Comparison of ENCODE assay signal across 9 cellular contexts in genomic region chr11:35305670-35306382, GRCh38.
DNase-seq lines count a peak whose midpoint lies in the region; ATAC-seq and TF ChIP-seq lines count a peak whose summit lies in the region.
"Had no signal": no experiment of that assay in that cellular context is flagged by ENCODE, and none has a peak within 500 bp of the region (broad histone marks: within the 10 kb centered on the region; RNA-seq: fewer than 3 reads in every experiment).

No MANE protein-coding gene starts in this region.

- TF ChIP-seq CTCF in AG04449 (IDR thresholded peaks at IDR 0.05; ENCODE audit: insufficient read depth, low read length, missing control alignments) (peak; percentile 60), GM10266 (IDR thresholded peaks at IDR 0.05; ENCODE audit: control insufficient read depth, insufficient read depth, low read depth, missing control alignments) (peak; percentile 78), WERI-Rb-1 (IDR thresholded peaks at IDR 0.05; ENCODE audit: low read depth, low read length) (peak; percentile 56; the same call in 1 of the 2 replicates), dorsolateral prefrontal cortex (IDR thresholded peaks at IDR 0.05 in 54 of 56, conservative IDR thresholded peaks at IDR 0.05 in 2 of 56; ENCODE audit: low read depth in 1 of 56, partially characterized antibody in 56 of 56) (peak in 44 of 56 donors; percentile 6 to 53 (median 34)), natural killer cell (IDR thresholded peaks at IDR 0.05) (peak; percentile 29)

- peaks cover 5 to 6% of the 10 kb centered on the region in 2 donors for H3K4me1 Mint-ChIP-seq in natural killer cell

- no peak overlapping the region for H3K27ac ChIP-seq in WERI-Rb-1
- H3K27ac ChIP-seq in dorsolateral prefrontal cortex, result peak overlapping the region in 38 of 59 donors; percentile 5 to 87 (median 55)
- H3K27ac ChIP-seq: HL-60 had no signal

- DNase-seq in AG04449 (ENCODE audit: low read depth, low spot score), result no peak
- DNase-seq in GM10266 (ENCODE audit: extremely low spot score), result peak; percentile 55
- DNase-seq in Jurkat, Clone E6-1 (ENCODE audit: low read depth, low spot score), result peak; percentile 14
- peak; percentile 16 for DNase-seq in WERI-Rb-1
- DNase-seq in dorsolateral prefrontal cortex, result no peak
- DNase-seq in natural killer cell, result no peak

- H3K4me3 ChIP-seq in AG04449 (ENCODE audit: low read depth, low read length) (no peak overlapping the region), WERI-Rb-1 (ENCODE audit: low read depth, low read length) (no peak overlapping the region), dorsolateral prefrontal cortex (no peak overlapping the region)
- no peak overlapping the region for H3K4me3 ChIP-seq in Jurkat, Clone E6-1 (ENCODE audit: low read length)

- H3K9me3 ChIP-seq in WERI-Rb-1 (ENCODE audit: severe bottlenecking), result no peaks in the 10 kb centered on the region

- H3K27me3 ChIP-seq in WERI-Rb-1 (ENCODE audit: insufficient read depth, low read depth, severe bottlenecking), result no peaks in the 10 kb centered on the region
- H3K27me3 ChIP-seq in dorsolateral prefrontal cortex, result no peaks in the 10 kb centered on the region

- POLR2A ChIA-PET in AG04449 (lab: Yijun Ruan, JAX), result no interaction called here

- ATAC-seq in natural killer cell, result peak; percentile 36 to 70 (median 63)
- no peak for ATAC-seq in HG02571 (IDR thresholded peaks at IDR 0.05; ENCODE audit: unreplicated experiment)
- no peak for ATAC-seq in HG02970 (IDR thresholded peaks at IDR 0.05; ENCODE audit: low FRiP score, unreplicated experiment)

- peaks cover 4 to 13% of the 10 kb centered on the region in 2 donors for H3K27me3 Mint-ChIP-seq in natural killer cell (ENCODE audit: low read depth in 2 of 2)

- intact Hi-C loops in dorsolateral prefrontal cortex (cut with DNase I), result loop anchor here (5.0 to 10.0 kb wide), 2 partner anchors 264 to 381 kb away; no protein-coding TSS in a partner anchor
- intact Hi-C loops in natural killer cell (cut with micrococcal nuclease), result loop anchor here (5.0 kb wide), 1 partner anchor 309 kb away; no protein-coding TSS in a partner anchor

- no peaks in the 10 kb centered on the region for H3K36me3 Mint-ChIP-seq in natural killer cell

- CTCF ChIA-PET in AG04449 (lab: Yijun Ruan, JAX), result interaction anchor here (0.7 to 3.5 kb wide), 27 partner anchors 8 to 379 kb away, joined by 3 to 19 read pairs (median 5); no protein-coding TSS in a partner anchor

- peak overlapping the region; percentile 28 for H3K4me3 Mint-ChIP-seq in natural killer cell

- no peak overlapping the region for H3K27ac Mint-ChIP-seq in natural killer cell

- H3K36me3 ChIP-seq in WERI-Rb-1, result peaks cover 60% of the 10 kb centered on the region

- H3K9me3 Mint-ChIP-seq in natural killer cell, result no peaks in the 10 kb centered on the region

Comparison
In these comparisons a context has a peak if more than half of its experiments do, and no peak if none do; other contexts are left out.
1. DNase-seq: peak in GM10266 (single experiment), Jurkat, Clone E6-1 (single experiment) and WERI-Rb-1 (single experiment); none in AG04449 (single experiment), dorsolateral prefrontal cortex (0 of 10) and natural killer cell (single experiment).
2. ATAC-seq: peak in natural killer cell (3 of 3); none in HG02571 (single experiment) and HG02970 (single experiment).
3. Peak in every context shown above with its lines, with median percentiles within 50 percentile points of each other: CTCF ChIP-seq.